ENCODE assay signal across 1 cellular context in the genomic region with DNA sequence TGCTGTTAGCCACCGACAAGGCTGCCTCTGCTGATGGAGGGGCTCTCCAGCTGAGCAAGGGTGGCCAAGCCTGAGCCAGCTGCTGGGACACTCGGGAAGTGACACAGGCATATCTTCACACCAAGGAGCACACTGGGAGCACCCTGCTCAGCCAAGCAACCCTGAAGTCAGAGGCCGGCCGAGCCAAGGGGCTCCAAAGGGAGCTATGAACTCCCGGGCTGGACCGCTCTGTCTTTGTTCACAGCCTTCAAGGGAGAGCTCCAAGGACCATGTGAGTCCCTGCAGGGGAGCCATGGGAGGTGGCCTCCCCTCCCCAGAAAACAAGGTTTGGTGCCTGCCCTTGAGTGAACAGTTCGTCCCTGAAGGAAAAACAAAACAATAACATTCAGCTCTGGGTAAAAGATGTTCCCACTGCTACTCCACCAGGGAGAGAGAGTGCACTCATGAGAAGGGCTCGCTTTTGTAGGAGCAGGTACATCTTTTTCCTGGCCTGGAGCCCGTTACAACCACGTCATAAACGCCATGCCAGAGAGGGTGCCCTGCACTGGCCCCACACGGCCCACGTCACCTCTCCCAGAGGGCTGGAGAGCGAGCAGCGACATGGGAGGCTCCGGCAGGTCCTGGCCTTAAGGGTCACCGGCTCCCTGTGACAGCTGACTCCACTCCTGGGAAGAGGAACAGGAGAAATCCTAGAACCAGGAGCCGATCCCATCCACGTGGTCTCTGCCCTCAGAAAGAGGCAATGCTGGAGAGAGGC.
TF ChIP-seq lines count a peak whose summit lies in the region.

No MANE protein-coding gene starts in this region.

TF ChIP-seq in WTC11, 78 proteins besides CTCF, POLR2A, EP300 and RAD21 (continued from another document):
- TF ChIP-seq, protein P1, sequence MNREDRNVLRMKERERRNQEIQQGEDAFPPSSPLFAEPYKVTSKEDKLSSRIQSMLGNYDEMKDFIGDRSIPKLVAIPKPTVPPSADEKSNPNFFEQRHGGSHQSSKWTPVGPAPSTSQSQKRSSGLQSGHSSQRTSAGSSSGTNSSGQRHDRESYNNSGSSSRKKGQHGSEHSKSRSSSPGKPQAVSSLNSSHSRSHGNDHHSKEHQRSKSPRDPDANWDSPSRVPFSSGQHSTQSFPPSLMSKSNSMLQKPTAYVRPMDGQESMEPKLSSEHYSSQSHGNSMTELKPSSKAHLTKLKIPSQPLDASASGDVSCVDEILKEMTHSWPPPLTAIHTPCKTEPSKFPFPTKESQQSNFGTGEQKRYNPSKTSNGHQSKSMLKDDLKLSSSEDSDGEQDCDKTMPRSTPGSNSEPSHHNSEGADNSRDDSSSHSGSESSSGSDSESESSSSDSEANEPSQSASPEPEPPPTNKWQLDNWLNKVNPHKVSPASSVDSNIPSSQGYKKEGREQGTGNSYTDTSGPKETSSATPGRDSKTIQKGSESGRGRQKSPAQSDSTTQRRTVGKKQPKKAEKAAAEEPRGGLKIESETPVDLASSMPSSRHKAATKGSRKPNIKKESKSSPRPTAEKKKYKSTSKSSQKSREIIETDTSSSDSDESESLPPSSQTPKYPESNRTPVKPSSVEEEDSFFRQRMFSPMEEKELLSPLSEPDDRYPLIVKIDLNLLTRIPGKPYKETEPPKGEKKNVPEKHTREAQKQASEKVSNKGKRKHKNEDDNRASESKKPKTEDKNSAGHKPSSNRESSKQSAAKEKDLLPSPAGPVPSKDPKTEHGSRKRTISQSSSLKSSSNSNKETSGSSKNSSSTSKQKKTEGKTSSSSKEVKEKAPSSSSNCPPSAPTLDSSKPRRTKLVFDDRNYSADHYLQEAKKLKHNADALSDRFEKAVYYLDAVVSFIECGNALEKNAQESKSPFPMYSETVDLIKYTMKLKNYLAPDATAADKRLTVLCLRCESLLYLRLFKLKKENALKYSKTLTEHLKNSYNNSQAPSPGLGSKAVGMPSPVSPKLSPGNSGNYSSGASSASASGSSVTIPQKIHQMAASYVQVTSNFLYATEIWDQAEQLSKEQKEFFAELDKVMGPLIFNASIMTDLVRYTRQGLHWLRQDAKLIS (CRISPR knock-in tag; IDR thresholded peaks at IDR 0.05; ENCODE audit: borderline replicate concordance) = no peak
- TF ChIP-seq ZNF232 (CRISPR knock-in tag; IDR thresholded peaks at IDR 0.05) = no peak
- TF ChIP-seq TEAD1 (CRISPR knock-in tag; IDR thresholded peaks at IDR 0.05) = no peak
- TF ChIP-seq, protein P2, sequence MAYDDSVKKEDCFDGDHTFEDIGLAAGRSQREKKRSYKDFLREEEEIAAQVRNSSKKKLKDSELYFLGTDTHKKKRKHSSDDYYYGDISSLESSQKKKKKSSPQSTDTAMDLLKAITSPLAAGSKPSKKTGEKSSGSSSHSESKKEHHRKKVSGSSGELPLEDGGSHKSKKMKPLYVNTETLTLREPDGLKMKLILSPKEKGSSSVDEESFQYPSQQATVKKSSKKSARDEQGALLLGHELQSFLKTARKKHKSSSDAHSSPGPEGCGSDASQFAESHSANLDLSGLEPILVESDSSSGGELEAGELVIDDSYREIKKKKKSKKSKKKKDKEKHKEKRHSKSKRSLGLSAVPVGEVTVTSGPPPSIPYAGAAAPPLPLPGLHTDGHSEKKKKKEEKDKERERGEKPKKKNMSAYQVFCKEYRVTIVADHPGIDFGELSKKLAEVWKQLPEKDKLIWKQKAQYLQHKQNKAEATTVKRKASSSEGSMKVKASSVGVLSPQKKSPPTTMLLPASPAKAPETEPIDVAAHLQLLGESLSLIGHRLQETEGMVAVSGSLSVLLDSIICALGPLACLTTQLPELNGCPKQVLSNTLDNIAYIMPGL (CRISPR knock-in tag; IDR thresholded peaks at IDR 0.05) = no peak
- TF ChIP-seq ELF4 (CRISPR knock-in tag; IDR thresholded peaks at IDR 0.05; ENCODE audit: low read depth) = no peak
- TF ChIP-seq MXD4 (CRISPR knock-in tag; IDR thresholded peaks at IDR 0.05; ENCODE audit: borderline replicate concordance) = no peak
